Comparison of ENCODE assay signal across 1 cellular context in the genomic region with DNA sequence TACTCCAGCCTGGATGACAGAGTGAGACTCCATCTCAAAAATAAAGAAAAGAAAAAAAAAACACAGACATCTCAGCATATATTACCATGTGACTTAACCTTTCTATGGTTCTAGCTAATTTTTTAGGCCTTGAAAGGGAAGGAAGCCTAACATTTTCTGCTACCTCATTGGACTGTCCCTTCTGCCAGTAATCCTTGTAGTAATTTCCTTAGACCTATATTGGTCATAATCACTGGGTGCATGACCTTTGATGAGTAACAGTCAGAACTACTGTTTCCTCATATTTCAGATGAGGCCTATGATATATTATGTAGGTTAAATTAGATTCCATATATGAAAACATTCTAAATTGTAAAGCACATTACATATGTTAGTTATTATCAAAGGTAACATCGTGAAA.
TF ChIP-seq lines count a peak whose summit lies in the region.

No MANE protein-coding gene starts in this region.

TF ChIP-seq in WTC11, 78 proteins besides CTCF, POLR2A, EP300 and RAD21 (continued from another document):
- no peak for TF ChIP-seq GTF2I (CRISPR knock-in tag; conservative IDR thresholded peaks at IDR 0.05)
- TF ChIP-seq, protein P1, sequence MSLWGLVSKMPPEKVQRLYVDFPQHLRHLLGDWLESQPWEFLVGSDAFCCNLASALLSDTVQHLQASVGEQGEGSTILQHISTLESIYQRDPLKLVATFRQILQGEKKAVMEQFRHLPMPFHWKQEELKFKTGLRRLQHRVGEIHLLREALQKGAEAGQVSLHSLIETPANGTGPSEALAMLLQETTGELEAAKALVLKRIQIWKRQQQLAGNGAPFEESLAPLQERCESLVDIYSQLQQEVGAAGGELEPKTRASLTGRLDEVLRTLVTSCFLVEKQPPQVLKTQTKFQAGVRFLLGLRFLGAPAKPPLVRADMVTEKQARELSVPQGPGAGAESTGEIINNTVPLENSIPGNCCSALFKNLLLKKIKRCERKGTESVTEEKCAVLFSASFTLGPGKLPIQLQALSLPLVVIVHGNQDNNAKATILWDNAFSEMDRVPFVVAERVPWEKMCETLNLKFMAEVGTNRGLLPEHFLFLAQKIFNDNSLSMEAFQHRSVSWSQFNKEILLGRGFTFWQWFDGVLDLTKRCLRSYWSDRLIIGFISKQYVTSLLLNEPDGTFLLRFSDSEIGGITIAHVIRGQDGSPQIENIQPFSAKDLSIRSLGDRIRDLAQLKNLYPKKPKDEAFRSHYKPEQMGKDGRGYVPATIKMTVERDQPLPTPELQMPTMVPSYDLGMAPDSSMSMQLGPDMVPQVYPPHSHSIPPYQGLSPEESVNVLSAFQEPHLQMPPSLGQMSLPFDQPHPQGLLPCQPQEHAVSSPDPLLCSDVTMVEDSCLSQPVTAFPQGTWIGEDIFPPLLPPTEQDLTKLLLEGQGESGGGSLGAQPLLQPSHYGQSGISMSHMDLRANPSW (CRISPR knock-in tag; conservative IDR thresholded peaks at IDR 0.05; ENCODE audit: low read depth): no peak
- TF ChIP-seq, protein P2, sequence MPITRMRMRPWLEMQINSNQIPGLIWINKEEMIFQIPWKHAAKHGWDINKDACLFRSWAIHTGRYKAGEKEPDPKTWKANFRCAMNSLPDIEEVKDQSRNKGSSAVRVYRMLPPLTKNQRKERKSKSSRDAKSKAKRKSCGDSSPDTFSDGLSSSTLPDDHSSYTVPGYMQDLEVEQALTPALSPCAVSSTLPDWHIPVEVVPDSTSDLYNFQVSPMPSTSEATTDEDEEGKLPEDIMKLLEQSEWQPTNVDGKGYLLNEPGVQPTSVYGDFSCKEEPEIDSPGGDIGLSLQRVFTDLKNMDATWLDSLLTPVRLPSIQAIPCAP (CRISPR knock-in tag; IDR thresholded peaks at IDR 0.05): no peak
